In genomic region chr22:17774928-17775675, GRCh38 we compare ENCODE assay signal across 8 cellular contexts. TPM values are rescaled to one million over a fixed set of nuclear protein-coding genes. Genes with fewer than 3 reads are reported as not detected.
A peak's percentile ranks its signal among the peaks of the same experiment; 100 is the strongest.
DNase-seq lines count a peak whose midpoint lies in the region; ATAC-seq, FAIRE-seq and TF ChIP-seq lines count a peak whose summit lies in the region.

No MANE protein-coding gene starts in this region.

- no peaks in the 10 kb centered on the region for H3K9me2 ChIP-seq in PC-9 (ENCODE audit: insufficient read depth)

- H3K9me3 ChIP-seq in PC-9 (ENCODE audit: insufficient read depth, low read depth) (no peaks in the 10 kb centered on the region), endothelial cell of umbilical vein (replicated peaks; ENCODE audit: control insufficient read depth, insufficient read depth, low read length) (no peaks in the 10 kb centered on the region), skeletal muscle satellite cell (replicated peaks; ENCODE audit: low read length) (no peaks in the 10 kb centered on the region), tibial nerve (no peaks in the 10 kb centered on the region)

- H3K27me3 ChIP-seq in PC-9 (ENCODE audit: insufficient read depth, low read depth) (no peaks in the 10 kb centered on the region), endothelial cell of umbilical vein (ENCODE audit: control insufficient read depth in 2 of 2, insufficient read depth in 2 of 2, low read length in 2 of 2) (no peaks in the 10 kb centered on the region), skeletal muscle satellite cell (ENCODE audit: control insufficient read depth, insufficient read depth, low read length) (no peaks in the 10 kb centered on the region), tibial nerve (no peaks in the 10 kb centered on the region)

- POLR2A ChIA-PET in PC-9 (lab: Charles Lee; ENCODE audit: unreplicated experiment), result no interaction called here
- POLR2A ChIA-PET in endothelial cell of umbilical vein (lab: Charles Lee), result no interaction called here

- H3K36me3 Mint-ChIP-seq in activated CD4-positive, alpha-beta T cell treated with anti-CD3 and anti-CD28 coated beads, Interleukin-2, amount 10 ng/mL, durations not matched to agents 24 days and 14 days (ENCODE audit: low read depth), result peaks cover 5% of the 10 kb centered on the region

- no peak overlapping the region for H2AFZ ChIP-seq in PC-9
- no peak overlapping the region for H2AFZ ChIP-seq in endothelial cell of umbilical vein (ENCODE audit: low read depth, low read length)

- peak overlapping the region; percentile 74; the same call in 1 of the 2 replicates for H3K4me3 ChIP-seq in PC-9
- no peak overlapping the region for H3K4me3 ChIP-seq in endothelial cell of umbilical vein (replicated peaks in 1 of 3; ENCODE audit: insufficient read depth in 1 of 3, low read depth in 1 of 3, low read length in 3 of 3)
- no peak overlapping the region for H3K4me3 ChIP-seq in skeletal muscle satellite cell (ENCODE audit: low read length)
- H3K4me3 ChIP-seq in tibial nerve, result peak overlapping the region in 2 of 4 donors; percentile 73 to 83

- H3K27me3 Mint-ChIP-seq in activated CD4-positive, alpha-beta T cell treated with anti-CD3 and anti-CD28 coated beads, Interleukin-2, amount 10 ng/mL, durations not matched to agents 24 days and 14 days, result peaks cover 10% of the 10 kb centered on the region

- dilution Hi-C loops in endothelial cell of umbilical vein (cut with MboI; ENCODE audit: extremely low pct_ligation_motif_present, low sequenced_read_pairs), result no loop called here

- H3K27ac ChIP-seq in PC-9, result no peak overlapping the region
- H3K27ac ChIP-seq in endothelial cell of umbilical vein (ENCODE audit: insufficient read depth, low read depth, low read length), result no peak overlapping the region
- peak overlapping the region in 1 of 4 donors; percentile 87 for H3K27ac ChIP-seq in tibial nerve

- H3K4me2 ChIP-seq in PC-9 (peak overlapping the region; percentile 82), endothelial cell of umbilical vein (ENCODE audit: insufficient read depth, low read length) (peak overlapping the region; percentile 75), skeletal muscle satellite cell (ENCODE audit: low read length) (peak overlapping the region; percentile 96)

- WGBS in tibial nerve, 2 donors, result 81% methylated on average over 27 of the region's 27 CpGs

- FAIRE-seq in endothelial cell of umbilical vein (lab: Jason Lieb, UNC), result no peak

- peak overlapping the region; percentile 79 for H3K27ac Mint-ChIP-seq in activated CD4-positive, alpha-beta T cell treated with anti-CD3 and anti-CD28 coated beads, Interleukin-2, amount 10 ng/mL, durations not matched to agents 24 days and 14 days

- peaks cover 21% of the 10 kb centered on the region for H4K20me1 ChIP-seq in PC-9 (ENCODE audit: insufficient read depth)
- no peaks in the 10 kb centered on the region for H4K20me1 ChIP-seq in endothelial cell of umbilical vein (replicated peaks; ENCODE audit: control insufficient read depth, extremely low read depth, insufficient read depth, low read length)

- H3K9ac ChIP-seq in endothelial cell of umbilical vein (replicated peaks; ENCODE audit: extremely low read depth, insufficient read depth, low read length), result peak overlapping the region; percentile 81
- no peak overlapping the region for H3K9ac ChIP-seq in skeletal muscle satellite cell (ENCODE audit: low read depth, low read length)

- H3K4me3 Mint-ChIP-seq in activated CD4-positive, alpha-beta T cell treated with anti-CD3 and anti-CD28 coated beads, Interleukin-2, amount 10 ng/mL, durations not matched to agents 24 days and 14 days, result peak overlapping the region; percentile 54

- TF ChIP-seq POLR2A in endothelial cell of umbilical vein (IDR thresholded peaks at IDR 0.05; ENCODE audit: low read depth, low read length) (no peak), tibial nerve (IDR thresholded peaks at IDR 0.05) (no peak)

- H3F3A ChIP-seq in PC-9 (ENCODE audit: insufficient read depth, low read depth), result no peaks in the 10 kb centered on the region

- TF ChIP-seq CTCF in PC-9 (conservative IDR thresholded peaks at IDR 0.05) (no peak), endothelial cell of umbilical vein (IDR thresholded peaks at IDR 0.05; ENCODE audit: extremely low read depth in 1 of 2, insufficient read depth in 1 of 2, low read depth in 1 of 2, low read length in 2 of 2) (no peak), tibial nerve (IDR thresholded peaks at IDR 0.05) (no peak)

- H3K4me1 ChIP-seq in PC-9 (replicated peaks; ENCODE audit: insufficient read depth) (peaks cover 14% of the 10 kb centered on the region), endothelial cell of umbilical vein (ENCODE audit: control insufficient read depth, extremely low read depth, insufficient read depth, low read length) (peaks cover 13% of the 10 kb centered on the region), skeletal muscle satellite cell (ENCODE audit: control insufficient read depth, insufficient read depth, low read length) (peaks cover 24% of the 10 kb centered on the region), tibial nerve (peaks cover 0 to 30% (median 11%) of the 10 kb centered on the region in 4 donors)

- no peaks in the 10 kb centered on the region for H3K9me3 Mint-ChIP-seq in activated CD4-positive, alpha-beta T cell treated with anti-CD3 and anti-CD28 coated beads, Interleukin-2, amount 10 ng/mL, durations not matched to agents 24 days and 14 days

- CTCF ChIA-PET in PC-9 (lab: Charles Lee), result no interaction called here
- CTCF ChIA-PET in endothelial cell of umbilical vein (lab: Charles Lee), result no interaction called here

- H3K79me2 ChIP-seq in PC-9 (ENCODE audit: low read depth) (peaks cover 34% of the 10 kb centered on the region), endothelial cell of umbilical vein (ENCODE audit: control insufficient read depth, insufficient read depth, low read length) (peaks cover 27% of the 10 kb centered on the region)

- ATAC-seq in GM21786 (IDR thresholded peaks at IDR 0.05; ENCODE audit: unreplicated experiment), result no peak

- no peaks in the 10 kb centered on the region for H3K9me1 ChIP-seq in endothelial cell of umbilical vein (replicated peaks; ENCODE audit: control insufficient read depth, extremely low read depth, insufficient read depth, low read length)

- no peak for DNase-seq in activated CD4-positive, alpha-beta T cell treated with anti-CD3 and anti-CD28 coated beads, Interleukin-2, amount 10 ng/mL, durations not matched to agents 24 days and 14 days
- no peak for DNase-seq in activated CD4-positive, alpha-beta T cell treated with anti-CD3 and anti-CD28 coated beads, Interleukin-2, amount 50 U/mL, for 48 hours
- DNase-seq in PC-9, result no peak
- no peak for DNase-seq in endothelial cell of umbilical vein (ENCODE audit: low read depth, low spot score)
- no peak for DNase-seq in superior temporal gyrus (ENCODE audit: extremely low spot score)
- no peak for DNase-seq in tibial nerve (ENCODE audit: low spot score in 2 of 2)

- H3K4me1 Mint-ChIP-seq in activated CD4-positive, alpha-beta T cell treated with anti-CD3 and anti-CD28 coated beads, Interleukin-2, amount 10 ng/mL, durations not matched to agents 24 days and 14 days, result peaks cover 61% of the 10 kb centered on the region

- intact Hi-C loops in activated CD4-positive, alpha-beta T cell treated with anti-CD3 and anti-CD28 coated beads, Interleukin-2, amount 10 ng/mL, durations not matched to agents 24 days and 14 days (cut with micrococcal nuclease), result loop anchor here (5.0 kb wide), 1 partner anchor 138 kb away; the partner anchor contains the start of gene BCL2L13
- intact Hi-C loops in PC-9 (cut with micrococcal nuclease; ENCODE audit: unreplicated experiment), result no loop called here
- intact Hi-C loops in endothelial cell of umbilical vein (cut with micrococcal nuclease), result loop anchor here (10.0 kb wide), 1 partner anchor 140 kb away; the partner anchor contains the start of gene BCL2L13

- TF ChIP-seq EP300 in tibial nerve (IDR thresholded peaks at IDR 0.05), result no peak

- BruUV-seq in PC-9 (replicated peaks; lab: Mats Ljungman, UMichigan), result no TSS peak
- no TSS peak for BruUV-seq in endothelial cell of umbilical vein (replicated peaks; lab: Mats Ljungman, UMichigan)

- H3K36me3 ChIP-seq in PC-9 (ENCODE audit: low read depth) (no peaks in the 10 kb centered on the region), endothelial cell of umbilical vein (ENCODE audit: control insufficient read depth in 2 of 2, extremely low read depth in 1 of 2, insufficient read depth in 2 of 2, low read length in 2 of 2) (no peaks in the 10 kb centered on the region), skeletal muscle satellite cell (ENCODE audit: insufficient read depth, low read length) (no peaks in the 10 kb centered on the region), tibial nerve (no peaks in the 10 kb centered on the region)

TF ChIP-seq in endothelial cell of umbilical vein, 7 proteins besides CTCF, POLR2A, EP300 and RAD21:
- no peak for TF ChIP-seq JUN (IDR thresholded peaks at IDR 0.05; ENCODE audit: borderline replicate concordance, insufficient read depth, insufficient read length, low read depth)
- TF ChIP-seq FOS (IDR thresholded peaks at IDR 0.05; ENCODE audit: borderline replicate concordance, insufficient read depth, low read length), result no peak
- TF ChIP-seq EZH2 (IDR thresholded peaks at IDR 0.05; ENCODE audit: borderline replicate concordance, low read depth, low read length, severe bottlenecking), result no peak
- TF ChIP-seq GATA2 (IDR thresholded peaks at IDR 0.05; ENCODE audit: insufficient read depth, insufficient read length, low read depth, low read length), result no peak
- no peak for TF ChIP-seq POLR2AphosphoS5 (IDR thresholded peaks at IDR 0.05; ENCODE audit: insufficient read depth, low read depth, low read length)
- TF ChIP-seq MAX (IDR thresholded peaks at IDR 0.05; ENCODE audit: insufficient read depth, insufficient read length), result no peak
- no peak for TF ChIP-seq MYC (IDR thresholded peaks at IDR 0.05; ENCODE audit: low read depth, low read length)

RNA-seq across cellular contexts. Expression of gene BID, which starts 0.8 kb away (rescaled TPM):
- total RNA-seq in activated CD4-positive, alpha-beta T cell treated with anti-CD3 and anti-CD28 coated beads, Interleukin-2, amount 10 ng/mL, durations not matched to agents 24 days and 14 days, result 17.8 and 18.0 TPM in 2 replicates
- 44.4 and 59.0 TPM in 2 replicates for total RNA-seq in PC-9 (2021)
- 39.0 and 48.2 TPM in 2 replicates for total RNA-seq in endothelial cell of umbilical vein
- polyA plus RNA-seq in endothelial cell of umbilical vein, result 119 and 183 TPM in 2 replicates
- 109 and 130 TPM in 2 replicates for polyA plus RNA-seq in endothelial cell of umbilical vein (2011; cell fraction: cytosol; rRNA removed)
- 50.2 and 53.6 TPM in 2 replicates for polyA plus RNA-seq in endothelial cell of umbilical vein (2011; cell fraction: nucleus; rRNA removed)
- polyA plus RNA-seq in endothelial cell of umbilical vein (2012), result 48.7 and 50.2 TPM in 2 replicates
- polyA minus RNA-seq in endothelial cell of umbilical vein, result 33.5 and 41.2 TPM in 2 replicates
- polyA minus RNA-seq in endothelial cell of umbilical vein (2011; cell fraction: cytosol; rRNA and poly(A)+ RNA removed), result 14.5 TPM
- 8.9 and 10.2 TPM in 2 replicates for polyA minus RNA-seq in endothelial cell of umbilical vein (2011; cell fraction: nucleus; rRNA and poly(A)+ RNA removed)
- total RNA-seq in skeletal muscle satellite cell (2012; rRNA removed), result 18.8 and 29.3 TPM in 2 replicates
- 10 to 100 TPM in 2 of 4 donors, 1 to 10 TPM in 2; 6.3 to 47.1 (median 13.7) TPM for total RNA-seq in tibial nerve
